ENCODE assay signal across 1 cellular context in genomic region chr16:31022574-31023251, GRCh38.
TF ChIP-seq lines count a peak whose summit lies in the region.

No MANE protein-coding gene starts in this region.

TF ChIP-seq in HepG2, 621 proteins besides CTCF, POLR2A, EP300 and RAD21 (continued from another document):
- TF ChIP-seq KLF15 (CRISPR knock-in tag; IDR thresholded peaks at IDR 0.05; ENCODE audit: borderline replicate concordance) (no peak), ATAD3A (CRISPR knock-in tag; IDR thresholded peaks at IDR 0.05) (no peak), ZNF672 (CRISPR knock-in tag; IDR thresholded peaks at IDR 0.05) (no peak), SP4 (CRISPR knock-in tag; IDR thresholded peaks at IDR 0.05) (no peak), GATAD1 (CRISPR knock-in tag; IDR thresholded peaks at IDR 0.05) (no peak), HNRNPLL (IDR thresholded peaks at IDR 0.05; ENCODE audit: low read depth, low read length, poor library complexity, severe bottlenecking) (no peak), SMYD3 (CRISPR knock-in tag; IDR thresholded peaks at IDR 0.05) (no peak), SNAI1 (CRISPR knock-in tag; IDR thresholded peaks at IDR 0.05; ENCODE audit: borderline replicate concordance) (no peak), FOXC1 (CRISPR knock-in tag; IDR thresholded peaks at IDR 0.05; ENCODE audit: borderline replicate concordance) (no peak), FOXP4 (CRISPR knock-in tag; IDR thresholded peaks at IDR 0.05) (no peak), SOX5 (CRISPR knock-in tag; IDR thresholded peaks at IDR 0.05; ENCODE audit: borderline replicate concordance) (peak; percentile 8; the same call in 1 of the 2 replicates), RXRA (CRISPR knock-in tag; IDR thresholded peaks at IDR 0.05) (peak; percentile 58), ZNF652 (CRISPR knock-in tag; IDR thresholded peaks at IDR 0.05; ENCODE audit: borderline replicate concordance, low read depth) (no peak), ZNF383 (CRISPR knock-in tag; IDR thresholded peaks at IDR 0.05; ENCODE audit: borderline replicate concordance) (no peak), ESRRA (CRISPR knock-in tag; IDR thresholded peaks at IDR 0.05; ENCODE audit: low read depth) (no peak), RXRB (CRISPR knock-in tag; IDR thresholded peaks at IDR 0.05; ENCODE audit: borderline replicate concordance) (peak; percentile 37; the same call in 1 of the 2 replicates), SPEN (CRISPR knock-in tag; IDR thresholded peaks at IDR 0.05; ENCODE audit: low read depth) (peak; percentile 38; the same call in 1 of the 2 replicates), GTF2F1 (IDR thresholded peaks at IDR 0.05; ENCODE audit: low read length) (no peak), ZNF256 (CRISPR knock-in tag; conservative IDR thresholded peaks at IDR 0.05) (no peak), ZNF3 (CRISPR knock-in tag; IDR thresholded peaks at IDR 0.05) (no peak), KLF9 (CRISPR knock-in tag; IDR thresholded peaks at IDR 0.05; ENCODE audit: low read depth) (no peak)
TF ChIP-seq in HepG2: peak in this region for 23.
